Comparison of ENCODE assay signal across 2 cellular contexts in genomic region chr22:47705350-47705749, GRCh38.
TF ChIP-seq lines count a peak whose summit lies in the region.

No MANE protein-coding gene starts in this region.

TF ChIP-seq in IMR-90, 13 proteins besides CTCF, POLR2A, EP300 and RAD21:
- TF ChIP-seq RCOR1 (IDR thresholded peaks at IDR 0.05; ENCODE audit: insufficient replicate concordance, low read length), result no peak
- peak; percentile 57 for TF ChIP-seq CEBPB (IDR thresholded peaks at IDR 0.05; ENCODE audit: low read depth, low read length)
- TF ChIP-seq ELK1 (IDR thresholded peaks at IDR 0.05; ENCODE audit: borderline replicate concordance, low read depth, low read length), result no peak
- TF ChIP-seq MAZ (IDR thresholded peaks at IDR 0.05; ENCODE audit: borderline replicate concordance, low read depth, low read length), result no peak

TF ChIP-seq in H1, 55 proteins besides CTCF, POLR2A, EP300 and RAD21:
- TF ChIP-seq CEBPB (IDR thresholded peaks at IDR 0.05; ENCODE audit: low read depth, low read length), result peak; percentile 15; the same call in 1 of the 2 replicates
- no peak for TF ChIP-seq HDAC6 (IDR thresholded peaks at IDR 0.05; ENCODE audit: low read depth, low read length)
